12 cellular contexts compared by ENCODE assay signal in the genomic region with DNA sequence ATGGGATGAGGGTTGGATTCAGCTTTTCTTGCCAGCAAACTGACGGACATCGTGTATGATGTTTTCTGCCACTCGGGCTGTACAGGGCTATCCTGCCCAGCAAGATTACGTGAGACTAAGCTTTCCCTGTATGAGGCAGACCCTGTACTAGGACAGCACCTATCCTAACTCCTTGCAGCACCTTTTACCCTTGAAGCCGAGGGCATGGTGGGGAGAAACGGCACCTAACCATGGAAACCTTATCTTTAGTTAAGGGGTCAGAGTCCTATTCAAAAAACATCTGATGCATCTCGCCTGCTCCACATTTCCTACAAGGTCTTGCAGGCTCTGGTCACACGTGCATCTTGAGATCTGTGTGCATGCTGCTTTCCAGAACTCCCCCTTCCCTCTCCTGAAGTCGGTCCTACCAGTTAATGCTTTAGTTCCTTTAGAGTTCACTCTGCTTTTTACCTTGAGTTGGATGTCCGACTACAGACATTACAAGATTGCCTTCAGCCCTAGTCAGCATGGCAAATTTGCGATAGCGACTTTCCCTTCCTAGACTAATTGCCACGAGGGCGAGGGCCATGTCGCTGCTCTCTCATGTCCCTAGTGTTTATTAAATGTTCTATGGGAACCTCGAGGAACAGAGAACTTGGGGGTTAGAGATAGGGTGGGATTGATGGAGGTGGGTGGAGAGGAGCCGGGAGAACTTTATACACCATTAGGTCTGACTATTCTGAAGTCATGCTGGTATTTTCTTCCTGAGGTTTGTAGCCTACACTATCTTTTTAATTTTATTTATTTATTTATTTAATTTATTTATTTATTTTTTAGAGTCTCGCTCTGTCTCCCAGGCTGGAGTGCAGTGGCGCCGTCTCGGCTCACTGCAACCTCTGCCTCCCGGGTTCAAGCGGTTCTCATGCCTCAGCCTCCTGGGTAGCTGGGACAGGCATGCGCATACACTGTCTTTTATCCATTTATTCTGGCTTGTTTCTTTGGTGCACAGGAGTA. TPM values are rescaled to one million over a fixed set of nuclear protein-coding genes. Genes with fewer than 3 reads are reported as not detected.
DNase-seq lines count a peak whose midpoint lies in the region; ATAC-seq and TF ChIP-seq lines count a peak whose summit lies in the region.
"Had no signal": no experiment of that assay in that cellular context is flagged by ENCODE, and none has a peak within 500 bp of the region (broad histone marks: within the 10 kb centered on the region; RNA-seq: fewer than 3 reads in every experiment).

No MANE protein-coding gene starts in this region.

- 56 to 57% methylated on average over 24 of the region's 24 CpGs for WGBS in body of pancreas, 2 donors

- H3K36me3 ChIP-seq in PC-3 (ENCODE audit: low read depth, low read length) = peaks cover 39% of the 10 kb centered on the region
- H3K36me3 ChIP-seq in body of pancreas (replicated peaks in 1 of 2; ENCODE audit: insufficient read depth in 1 of 2, low read depth in 2 of 2) = peaks cover 4 to 11% of the 10 kb centered on the region in 2 donors

- H3K27me3 ChIP-seq in PC-3 (ENCODE audit: low read length) = no peaks in the 10 kb centered on the region
- no peaks in the 10 kb centered on the region for H3K27me3 ChIP-seq in body of pancreas
- H3K27me3 ChIP-seq: tibial artery had no signal

- no peaks in the 10 kb centered on the region for H3K9me3 Mint-ChIP-seq in immature natural killer cell
- H3K9me3 Mint-ChIP-seq in T-helper 2 cell treated with Interferon-gamma antibody and Interleukin-4, amounts not matched to agents 5 μg/mL and 100 μg/mL, for 36 hours = no peaks in the 10 kb centered on the region
- H3K9me3 Mint-ChIP-seq: nephron had no signal

- H3K9ac ChIP-seq in PC-3 (ENCODE audit: low read length) = no peak overlapping the region

- intact Hi-C loops in PC-3 (cut with micrococcal nuclease) = no loop called here
- intact Hi-C loops in body of pancreas (cut with DNase I) = loop anchor here (10.0 kb wide), 1 partner anchor 54 kb away; no protein-coding TSS in a partner anchor

- H3K27me3 Mint-ChIP-seq in immature natural killer cell (ENCODE audit: low read depth in 3 of 3) = peaks cover 0 to 5% (median 2%) of the 10 kb centered on the region in 3 donors
- H3K27me3 Mint-ChIP-seq in T-helper 2 cell treated with Interferon-gamma antibody and Interleukin-4, amounts not matched to agents 5 μg/mL and 100 μg/mL, for 36 hours (ENCODE audit: low read depth) = no peaks in the 10 kb centered on the region

- H3K27ac Mint-ChIP-seq in immature natural killer cell = peak overlapping the region in 1 of 6 donors; percentile 62
- no peak overlapping the region for H3K27ac Mint-ChIP-seq in T-helper 2 cell treated with Interferon-gamma antibody and Interleukin-4, amounts not matched to agents 5 μg/mL and 100 μg/mL, for 36 hours

- ATAC-seq in PC-3 (peak; percentile 21), HG03095 (IDR thresholded peaks at IDR 0.05; ENCODE audit: unreplicated experiment) (no peak), body of pancreas (no peak)

- H3K4me3 Mint-ChIP-seq in immature natural killer cell = peak overlapping the region in 3 of 5 donors; percentile 49 to 90 (median 87)
- no peak overlapping the region for H3K4me3 Mint-ChIP-seq in T-helper 2 cell treated with Interferon-gamma antibody and Interleukin-4, amounts not matched to agents 5 μg/mL and 100 μg/mL, for 36 hours

- peaks cover 52% of the 10 kb centered on the region for H4K20me1 ChIP-seq in PC-3 (ENCODE audit: low read length)

- H3K27ac ChIP-seq in PC-3 (ENCODE audit: low read length) = no peak overlapping the region
- H3K27ac ChIP-seq in body of pancreas = no peak overlapping the region
- H3K27ac ChIP-seq: tibial artery had no signal

- H3K9me3 ChIP-seq in PC-3 (ENCODE audit: low read length) (no peaks in the 10 kb centered on the region), body of pancreas (no peaks in the 10 kb centered on the region)
- H3K9me3 ChIP-seq: tibial artery had no signal

- DNase-seq in DMS 273 (lab: John Stamatoyannopoulos, UW; ENCODE audit: unreplicated experiment) (peak; percentile 56), PC-3 (no peak), immature natural killer cell (no peak), SW480 (ENCODE audit: low spot score) (no peak), body of pancreas (no peak)
- DNase-seq in T-helper 2 cell treated with Interferon-gamma antibody and Interleukin-4, amounts not matched to agents 5 μg/mL and 100 μg/mL, for 36 hours (ENCODE audit: low spot score) = no peak
- DNase-seq: GDM1, NCI-H187 treated with DMSO at 0.1 percent for 48 hours, tibial artery had no signal

- H3K4me1 ChIP-seq in PC-3 (ENCODE audit: insufficient read depth, low read length) = peaks cover 12% of the 10 kb centered on the region
- H3K4me1 ChIP-seq in body of pancreas = peaks cover 12% of the 10 kb centered on the region

- no peak overlapping the region for H3K4me2 ChIP-seq in PC-3 (ENCODE audit: low read length)

- peak; percentile 47 for TF ChIP-seq POLR2A in GM19193 (IDR thresholded peaks at IDR 0.05; ENCODE audit: extremely low read depth, insufficient read depth, insufficient read length)
- no peak for TF ChIP-seq POLR2A in body of pancreas (IDR thresholded peaks at IDR 0.05)

- TF ChIP-seq CTCF in PC-3 (conservative IDR thresholded peaks at IDR 0.05; ENCODE audit: low read depth, low read length) = no peak
- no peak for TF ChIP-seq CTCF in body of pancreas (IDR thresholded peaks at IDR 0.05)

- H3K4me3 ChIP-seq in PC-3 (ENCODE audit: low read length) (no peak overlapping the region), body of pancreas (no peak overlapping the region)
- H3K4me3 ChIP-seq: tibial artery had no signal

- peaks cover 9 to 33% (median 25%) of the 10 kb centered on the region in 3 donors for H3K36me3 Mint-ChIP-seq in immature natural killer cell
- peaks cover 44% of the 10 kb centered on the region for H3K36me3 Mint-ChIP-seq in T-helper 2 cell treated with Interferon-gamma antibody and Interleukin-4, amounts not matched to agents 5 μg/mL and 100 μg/mL, for 36 hours (ENCODE audit: low read depth)

- peaks cover 29% of the 10 kb centered on the region for H3K79me2 ChIP-seq in PC-3 (ENCODE audit: low read length)

- H3K9me2 ChIP-seq in PC-3 (replicated peaks; ENCODE audit: low read length) = no peaks in the 10 kb centered on the region

- peaks cover 34 to 61% of the 10 kb centered on the region in 2 donors for H3K4me1 Mint-ChIP-seq in immature natural killer cell
- H3K4me1 Mint-ChIP-seq in T-helper 2 cell treated with Interferon-gamma antibody and Interleukin-4, amounts not matched to agents 5 μg/mL and 100 μg/mL, for 36 hours (ENCODE audit: low read depth) = peaks cover 40% of the 10 kb centered on the region

- POLR2A ChIA-PET in PC-3 (lab: Charles Lee; ENCODE audit: unreplicated experiment) = no interaction called here

- peaks cover 34% of the 10 kb centered on the region for H3F3A ChIP-seq in PC-3 (ENCODE audit: low read length, unreplicated experiment)

- CTCF ChIA-PET in PC-3 (lab: Charles Lee) = no interaction called here

- H2AFZ ChIP-seq in PC-3 (ENCODE audit: low read length) = no peak overlapping the region

- BruUV-seq in PC-3 (replicated peaks; lab: Mats Ljungman, UMichigan) = no TSS peak

RNA-seq across cellular contexts. Expression of a gene that starts 6.6 kb away (rescaled TPM):
- total RNA-seq in PC-3 (2014; rRNA removed) = 3,300 and 3,371 TPM in 2 replicates
- 100 to 1,000 TPM; 428 to 585 (median 478) TPM for polyA plus RNA-seq in immature natural killer cell
- 100 to 1,000 TPM in 1 of 2 donors, 10 to 100 TPM in 1; 79.1 to 115 TPM for total RNA-seq in body of pancreas

RNA-seq across cellular contexts. Expression of a gene that starts 39.4 kb away (rescaled TPM):
- total RNA-seq in PC-3 (2014; rRNA removed) (18.2 and 24.0 TPM in 2 replicates), body of pancreas (10 to 100 TPM; 17.1 to 18.8 TPM)
- polyA plus RNA-seq in immature natural killer cell = 1 to 10 TPM; 3.3 to 5.8 (median 3.6) TPM

Comparison
In these comparisons a context has a peak if more than half of its experiments do, and no peak if none do; other contexts are left out.
1. RNA of a gene that starts 6.6 kb away (total RNA-seq): 3,300 to 3,371 TPM in PC-3; 79.1 to 115 TPM in body of pancreas; every median in the first group is over 10 times any median in the second.